11 cellular contexts compared by ENCODE assay signal in genomic region chr10:103442031-103442461, GRCh38. TPM values are rescaled to one million over a fixed set of nuclear protein-coding genes. Genes with fewer than 3 reads are reported as not detected.
DNase-seq lines count a peak whose midpoint lies in the region; ATAC-seq, FAIRE-seq and TF ChIP-seq lines count a peak whose summit lies in the region.
"Had no signal": no experiment of that assay in that cellular context is flagged by ENCODE, and none has a peak within 500 bp of the region (broad histone marks: within the 10 kb centered on the region; RNA-seq: fewer than 3 reads in every experiment).

No MANE protein-coding gene starts in this region.

- peak overlapping the region in 9 of 12 donors; percentile 12 to 75 (median 34) for H3K27ac ChIP-seq in heart left ventricle
- peak overlapping the region in 3 of 4 donors; percentile 44 to 71 (median 65) for H3K27ac ChIP-seq in gastrocnemius medialis

- no peak overlapping the region for H3K4me3 Mint-ChIP-seq in WTC11

- H3K9me3 Mint-ChIP-seq in WTC11: no peaks in the 10 kb centered on the region

- intact Hi-C loops in heart left ventricle (cut with DNase I) (no loop called here), gastrocnemius medialis (cut with DNase I; ENCODE audit: low total_unique reads) (no loop called here)

- POLR2A ChIA-PET in WTC11 (lab: Charles Lee): no interaction called here

- H3K27me3 ChIP-seq in heart left ventricle: no peaks in the 10 kb centered on the region
- no peaks in the 10 kb centered on the region for H3K27me3 ChIP-seq in gastrocnemius medialis

- H3K4me3 ChIP-seq in heart left ventricle (no peak overlapping the region), gastrocnemius medialis (no peak overlapping the region)

- CTCF ChIA-PET in WTC11 (lab: Charles Lee): interaction anchor here (0.7 to 2.7 kb wide), 3 partner anchors 25 to 43 kb away, joined by 3 to 11 read pairs (median 4); no protein-coding TSS in a partner anchor

- peaks cover 77% of the 10 kb centered on the region for H3K36me3 Mint-ChIP-seq in WTC11

- H3K36me3 ChIP-seq in heart left ventricle: peaks cover 0 to 99% (median 92%) of the 10 kb centered on the region in 9 donors
- peaks cover 0 to 94% of the 10 kb centered on the region in 2 donors for H3K36me3 ChIP-seq in gastrocnemius medialis

- no peak for FAIRE-seq in H54 (lab: Jason Lieb, UNC)

- TF ChIP-seq CTCF in heart left ventricle (IDR thresholded peaks at IDR 0.05) (no peak), gastrocnemius medialis (IDR thresholded peaks at IDR 0.05 in 4 of 5, conservative IDR thresholded peaks at IDR 0.05 in 1 of 5) (no peak), WTC11 (IDR thresholded peaks at IDR 0.05) (no peak)

- no peak overlapping the region for H3K27ac Mint-ChIP-seq in WTC11

- TF ChIP-seq POLR2A in H54 (IDR thresholded peaks at IDR 0.05; ENCODE audit: low read depth, low read length): no peak
- TF ChIP-seq POLR2A in heart left ventricle (IDR thresholded peaks at IDR 0.05): no peak
- no peak for TF ChIP-seq POLR2A in gastrocnemius medialis (IDR thresholded peaks at IDR 0.05)

- H3K4me1 ChIP-seq in heart left ventricle (peaks cover 4 to 56% (median 47%) of the 10 kb centered on the region in 12 donors), gastrocnemius medialis (peaks cover 24 to 31% of the 10 kb centered on the region in 2 donors)

- H3K4me1 Mint-ChIP-seq in WTC11: no peaks in the 10 kb centered on the region

- 53 to 63% (median 59%) methylated on average over 13 of the region's 13 CpGs for WGBS in heart left ventricle, 4 donors

- in situ Hi-C loops in gastrocnemius medialis (cut with MboI; ENCODE audit: low sequenced_read_pairs in 4 of 4): no loop called here

- H3K9me3 ChIP-seq in heart left ventricle (no peaks in the 10 kb centered on the region), gastrocnemius medialis (no peaks in the 10 kb centered on the region)
- H3K9me3 ChIP-seq: SK-N-SH had no signal

- ATAC-seq in heart left ventricle (peak; percentile 35 to 60 (median 50)), gastrocnemius medialis (peak; percentile 49 to 62), WTC11 (no peak), HG02610 (IDR thresholded peaks at IDR 0.05; ENCODE audit: unreplicated experiment) (no peak), GM21515 (IDR thresholded peaks at IDR 0.05; ENCODE audit: unreplicated experiment) (no peak), GM18909 (IDR thresholded peaks at IDR 0.05; ENCODE audit: poor library complexity, unreplicated experiment) (no peak)

- DNase-seq in H54 (ENCODE audit: insufficient read length, low spot score): peak; percentile 44
- peak; percentile 96 for DNase-seq in amniotic epithelial cell (ENCODE audit: low read depth)
- peak in 4 of 5 donors; percentile 42 to 72 (median 54) for DNase-seq in heart left ventricle
- DNase-seq in gastrocnemius medialis: peak; percentile 43 to 61
- no peak for DNase-seq in WTC11 (ENCODE audit: low spot score)
- DNase-seq: NCI-H1105 treated with DMSO at 0.1 percent for 48 hours, SK-N-SH had no signal

- no peaks in the 10 kb centered on the region for H3K27me3 Mint-ChIP-seq in WTC11 (ENCODE audit: low read depth)

TF ChIP-seq in WTC11, 78 proteins besides CTCF, POLR2A, EP300 and RAD21:
- TF ChIP-seq ZNF532 (CRISPR knock-in tag; IDR thresholded peaks at IDR 0.05; ENCODE audit: borderline replicate concordance) (no peak), FOXP1 (CRISPR knock-in tag; IDR thresholded peaks at IDR 0.05; ENCODE audit: borderline replicate concordance) (no peak), FOXP4 (CRISPR knock-in tag; IDR thresholded peaks at IDR 0.05) (no peak), ZMAT4 (CRISPR knock-in tag; IDR thresholded peaks at IDR 0.05) (no peak), ZNF512 (CRISPR knock-in tag; IDR thresholded peaks at IDR 0.05; ENCODE audit: borderline replicate concordance) (no peak)

RNA-seq across cellular contexts. Expression of gene CALHM2, which starts 10.1 kb away (rescaled TPM):
- total RNA-seq in heart left ventricle (10 to 100 TPM in 7 of 9 donors, 1 to 10 TPM in 2; 8.2 to 36.8 (median 11.2) TPM), gastrocnemius medialis (10 to 100 TPM in 3 of 4 donors, 1 to 10 TPM in 1; 8.9 to 19.8 (median 16.9) TPM), WTC11 (2021) (1.8 to 2.4 TPM (median 1.9 TPM) in 3 replicates)
- polyA plus RNA-seq in heart left ventricle: 10 to 100 TPM in 1 of 2 donors, 1 to 10 TPM in 1; 9.2 to 20.1 TPM
- polyA plus RNA-seq: neural cell had no signal

RNA-seq across cellular contexts. Expression of gene CALHM1, which starts 16.7 kb away (rescaled TPM):
- total RNA-seq in heart left ventricle (not detected), gastrocnemius medialis (not detected), WTC11 (2021) (0.30 to 0.55 TPM (median 0.39 TPM) in 3 replicates)
- not detected for polyA plus RNA-seq in heart left ventricle
- polyA plus RNA-seq: neural cell, SK-N-SH had no signal

RNA-seq across cellular contexts. Expression of gene CALHM3, which starts 37.0 kb away (rescaled TPM):
- not detected for total RNA-seq in heart left ventricle
- not detected for polyA plus RNA-seq in heart left ventricle
- total RNA-seq in gastrocnemius medialis: not detected
- 0.13 to 0.18 TPM (median 0.16 TPM) in 3 replicates for total RNA-seq in WTC11 (2021)
- polyA plus RNA-seq: neural cell, SK-N-SH had no signal

RNA-seq across cellular contexts. Expression of gene PDCD11, which starts 45.6 kb away (rescaled TPM):
- total RNA-seq in heart left ventricle: 10 to 100 TPM in 6 of 9 donors, 1 to 10 TPM in 3; 8.8 to 15.8 (median 12.1) TPM
- polyA plus RNA-seq in heart left ventricle: 10 to 100 TPM in 1 of 2 donors, 1 to 10 TPM in 1; 8.0 to 17.2 TPM
- 10 to 100 TPM; 16.7 to 22.7 (median 19.5) TPM for total RNA-seq in gastrocnemius medialis
- total RNA-seq in WTC11 (2021): 63.5 to 78.8 TPM (median 64.4 TPM) in 3 replicates

RNA-seq across cellular contexts. Expression of gene ATP5MK, which starts 45.8 kb away (rescaled TPM):
- total RNA-seq in heart left ventricle: 1,000 to 10,000 TPM in 6 of 9 donors, 100 to 1,000 TPM in 3; 747 to 1,376 (median 1,173) TPM
- polyA plus RNA-seq in heart left ventricle: 1,000 to 10,000 TPM; 1,301 to 5,274 TPM
- 100 to 1,000 TPM; 436 to 724 (median 552) TPM for total RNA-seq in gastrocnemius medialis
- total RNA-seq in WTC11 (2021): 284 to 307 TPM (median 305 TPM) in 3 replicates

Comparison
In these comparisons a context has a peak if more than half of its experiments do, and no peak if none do; other contexts are left out.
1. ATAC-seq: peak in heart left ventricle (4 of 4) and gastrocnemius medialis (2 of 2); none in WTC11 (single experiment), HG02610 (single experiment), GM21515 (single experiment) and GM18909 (single experiment).